23 cellular contexts compared by ENCODE assay signal in the genomic region with DNA sequence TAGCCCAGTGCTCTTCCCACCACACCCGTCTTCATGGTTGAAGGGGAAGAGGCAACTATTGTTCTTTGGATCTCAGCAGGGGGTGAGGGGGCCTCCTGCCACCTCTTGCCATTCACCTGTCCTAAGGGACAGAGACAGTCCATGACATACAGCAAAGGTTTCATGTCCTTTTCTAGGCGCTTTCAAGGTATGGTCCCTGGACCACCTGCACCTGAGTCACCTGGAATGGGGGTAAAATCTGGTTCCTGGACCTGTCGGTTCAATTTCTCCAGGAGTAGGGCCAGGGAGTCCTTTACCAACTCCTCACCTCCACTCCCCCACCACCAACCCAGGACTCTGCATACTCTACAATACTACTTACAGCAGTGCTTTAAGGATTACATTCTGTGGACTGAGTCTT.
"Had no signal": no experiment of that assay in that cellular context is flagged by ENCODE, and none has a peak within 500 bp of the region (broad histone marks: within the 10 kb centered on the region; RNA-seq: fewer than 3 reads in every experiment).

No MANE protein-coding gene starts in this region.

- ATAC-seq: effector memory CD8-positive, alpha-beta T cell; esophagus mucosa; foreskin keratinocyte; gastrocnemius medialis; gastroesophageal sphincter; heart left ventricle had no signal

- H3K27ac Mint-ChIP-seq: dendritic cell treated with granulocyte-macrophage colony-stimulating factor and Interleukin-4, amounts not matched to agents 40 ng/mL and 50 ng/mL, for 4 days; endodermal cell had no signal

- H3K27me3 ChIP-seq: colonic mucosa, dorsolateral prefrontal cortex, esophagus squamous epithelium, foreskin keratinocyte, gastrocnemius medialis, gastroesophageal sphincter, heart left ventricle, heart right ventricle had no signal

- H3K36me3 ChIP-seq: colonic mucosa had no signal

- DNase-seq: colonic mucosa; cortex of kidney; dermis blood vessel endothelial cell; dorsolateral prefrontal cortex; effector CD4-positive, alpha-beta T cell; effector CD8-positive, alpha-beta T cell; effector memory CD4-positive, alpha-beta T cell; effector memory CD8-positive, alpha-beta T cell; endodermal cell; erythroblast; esophagus squamous epithelium; foreskin fibroblast; foreskin keratinocyte; foreskin melanocyte; glutamatergic neuron; heart left ventricle; heart right ventricle had no signal

- H3K4me1 ChIP-seq: colonic mucosa, esophagus squamous epithelium, foreskin keratinocyte, gastrocnemius medialis, gastroesophageal sphincter, heart left ventricle, heart right ventricle had no signal

- H3K4me3 ChIP-seq: colonic mucosa, coronary artery, dorsolateral prefrontal cortex, esophagus squamous epithelium, gastrocnemius medialis, gastroesophageal sphincter, heart left ventricle, heart right ventricle had no signal

- H3K9me3 ChIP-seq: colonic mucosa, esophagus squamous epithelium, gastrocnemius medialis, gastroesophageal sphincter, heart left ventricle, heart right ventricle had no signal

- H3K27ac ChIP-seq: colonic mucosa, coronary artery, dorsolateral prefrontal cortex, epithelial cell of prostate, esophagus squamous epithelium, foreskin keratinocyte, gastrocnemius medialis, gastroesophageal sphincter, heart left ventricle, heart right ventricle had no signal

- H3K4me3 Mint-ChIP-seq: dendritic cell treated with granulocyte-macrophage colony-stimulating factor and Interleukin-4, amounts not matched to agents 40 ng/mL and 50 ng/mL, for 4 days; effector memory CD8-positive, alpha-beta T cell; endodermal cell had no signal

- H3K27me3 Mint-ChIP-seq: dendritic cell treated with granulocyte-macrophage colony-stimulating factor and Interleukin-4, amounts not matched to agents 40 ng/mL and 50 ng/mL, for 4 days; effector memory CD8-positive, alpha-beta T cell had no signal

- H3K9me3 Mint-ChIP-seq: dendritic cell treated with granulocyte-macrophage colony-stimulating factor and Interleukin-4, amounts not matched to agents 40 ng/mL and 50 ng/mL, for 4 days; effector memory CD8-positive, alpha-beta T cell; endodermal cell had no signal
